ENCODE assay signal across 8 cellular contexts in genomic region chr9:12723409-12724028, GRCh38. TPM values are rescaled to one million over a fixed set of nuclear protein-coding genes. Genes with fewer than 3 reads are reported as not detected.
DNase-seq lines count a peak whose midpoint lies in the region; ATAC-seq and TF ChIP-seq lines count a peak whose summit lies in the region.

No MANE protein-coding gene starts in this region.

- POLR2A ChIA-PET in HEK293 (lab: Yijun Ruan, JAX), result no interaction called here

- no peaks in the 10 kb centered on the region for H3K36me3 ChIP-seq in ACC112 (ENCODE audit: insufficient read depth, low read length)
- H3K36me3 ChIP-seq in HEK293 (ENCODE audit: control insufficient read depth in 2 of 2, insufficient read depth in 1 of 2, low read length in 2 of 2), result no peaks in the 10 kb centered on the region
- H3K36me3 ChIP-seq in SU-DHL-6 (ENCODE audit: low read length), result no peaks in the 10 kb centered on the region
- no peaks in the 10 kb centered on the region for H3K36me3 ChIP-seq in kidney epithelial cell (ENCODE audit: control insufficient read depth, insufficient read depth, low read length)
- no peaks in the 10 kb centered on the region for H3K36me3 ChIP-seq in aorta (ENCODE audit: control insufficient read depth in 1 of 2, insufficient read depth in 2 of 2, low read length in 1 of 2)

- peaks cover 22% of the 10 kb centered on the region for H3K4me1 ChIP-seq in ACC112 (ENCODE audit: control insufficient read depth, insufficient read depth, low read length, unreplicated experiment)
- no peaks in the 10 kb centered on the region for H3K4me1 ChIP-seq in HEK293 (ENCODE audit: control insufficient read depth, insufficient read depth, low read length)
- no peaks in the 10 kb centered on the region for H3K4me1 ChIP-seq in aorta (ENCODE audit: control insufficient read depth in 1 of 2, insufficient read depth in 2 of 2, low read length in 2 of 2)

- no peak for DNase-seq in kidney epithelial cell (ENCODE audit: low read depth)
- DNase-seq in aorta, result no peak
- DNase-seq in stimulated activated naive CD4-positive, alpha-beta T cell treated with Interleukin-2 at 50 U/mL for 16 hours (lab: John Stamatoyannopoulos, UW), result no peak
- DNase-seq in KG1 (lab: John Stamatoyannopoulos, UW), result no peak

- H3K9me3 ChIP-seq in HEK293 (ENCODE audit: control insufficient read depth, insufficient read depth, low read depth, low read length) (no peaks in the 10 kb centered on the region), SU-DHL-6 (ENCODE audit: insufficient read depth, low read length) (no peaks in the 10 kb centered on the region), aorta (ENCODE audit: control insufficient read depth, low read length) (no peaks in the 10 kb centered on the region)

- H4K20me1 ChIP-seq in SU-DHL-6 (ENCODE audit: low read depth, low read length), result no peaks in the 10 kb centered on the region

- no peak overlapping the region for H3K27ac ChIP-seq in ACC112 (ENCODE audit: low read depth, low read length)
- H3K27ac ChIP-seq in HEK293 (ENCODE audit: extremely low read depth, low read depth, low read length), result no peak overlapping the region
- no peak overlapping the region for H3K27ac ChIP-seq in SU-DHL-6 (ENCODE audit: low read depth, low read length)
- H3K27ac ChIP-seq in aorta (ENCODE audit: low read depth in 1 of 2, low read length in 2 of 2), result no peak overlapping the region

- no peaks in the 10 kb centered on the region for H3F3A ChIP-seq in SU-DHL-6 (ENCODE audit: insufficient read depth)

- no peak for ATAC-seq in GM18498 (IDR thresholded peaks at IDR 0.05; ENCODE audit: unreplicated experiment)
- ATAC-seq in aorta (ENCODE audit: low FRiP score), result no peak

- intact Hi-C loops in aorta (cut with DNase I), result loop anchor here (5.0 to 10.0 kb wide), 3 partner anchors 49 to 364 kb away; no protein-coding TSS in a partner anchor

- no peak for TF ChIP-seq CTCF in HEK293 (tag by site-specific recombination; IDR thresholded peaks at IDR 0.05)
- TF ChIP-seq CTCF in SU-DHL-6 (IDR thresholded peaks at IDR 0.05; ENCODE audit: insufficient read depth, low read length, poor library complexity, severe bottlenecking), result peak; percentile 13
- peak; percentile 56 for TF ChIP-seq CTCF in kidney epithelial cell (IDR thresholded peaks at IDR 0.05; ENCODE audit: insufficient read depth, low read length, poor library complexity, severe bottlenecking)

- H3K79me2 ChIP-seq in ACC112 (ENCODE audit: control insufficient read depth, insufficient read depth, low read length, unreplicated experiment) (no peaks in the 10 kb centered on the region), SU-DHL-6 (ENCODE audit: insufficient read depth, low read length) (no peaks in the 10 kb centered on the region)

- peak overlapping the region; percentile 99 for H2AFZ ChIP-seq in ACC112 (ENCODE audit: low read length, unreplicated experiment)
- no peak overlapping the region for H2AFZ ChIP-seq in SU-DHL-6 (ENCODE audit: low read depth, low read length, severe bottlenecking)

- no peaks in the 10 kb centered on the region for H3K27me3 ChIP-seq in ACC112 (ENCODE audit: insufficient read depth, low read length)
- H3K27me3 ChIP-seq in SU-DHL-6 (ENCODE audit: low read length), result no peaks in the 10 kb centered on the region
- H3K27me3 ChIP-seq in kidney epithelial cell (ENCODE audit: control insufficient read depth, insufficient read depth, low read length), result no peaks in the 10 kb centered on the region
- H3K27me3 ChIP-seq in aorta (ENCODE audit: control insufficient read depth in 1 of 2, insufficient read depth in 2 of 2, low read length in 1 of 2), result no peaks in the 10 kb centered on the region

- WGBS in aorta, 2 donors, result 44 to 46% methylated on average over 5 of the region's 5 CpGs

- H3K9me2 ChIP-seq in SU-DHL-6 (replicated peaks; ENCODE audit: insufficient read depth, low read length), result no peaks in the 10 kb centered on the region

- H3K4me3 ChIP-seq in ACC112 (ENCODE audit: low read depth, low read length) (no peak overlapping the region), HEK293 (ENCODE audit: low read depth, low read length) (no peak overlapping the region), SU-DHL-6 (ENCODE audit: insufficient read depth, low read length, poor library complexity, severe bottlenecking) (no peak overlapping the region), kidney epithelial cell (ENCODE audit: low read depth, low read length) (no peak overlapping the region), aorta (ENCODE audit: low read length in 2 of 2) (no peak overlapping the region)

- CTCF ChIA-PET in HEK293 (lab: Yijun Ruan, JAX), result interaction anchor here (0.6 to 5.1 kb wide), 36 partner anchors 10 to 954 kb away, joined by 3 to 33 read pairs (median 4); partner anchors contain the start of gene LURAP1L

- H3K9ac ChIP-seq in SU-DHL-6 (ENCODE audit: low read length), result no peak overlapping the region

- H3K4me2 ChIP-seq in SU-DHL-6 (ENCODE audit: low read depth, low read length, poor library complexity, severe bottlenecking), result no peak overlapping the region

TF ChIP-seq in HEK293, 187 proteins besides CTCF, POLR2A, EP300 and RAD21:
- TF ChIP-seq ZNF654 (tag by site-specific recombination; IDR thresholded peaks at IDR 0.05; ENCODE audit: low read depth), result peak; percentile 55
- TF ChIP-seq ZNF266 (tag by site-specific recombination; IDR thresholded peaks at IDR 0.05; ENCODE audit: low read depth), result no peak
- no peak for TF ChIP-seq HIC1 (tag by site-specific recombination; IDR thresholded peaks at IDR 0.05)
- TF ChIP-seq ZNF398 (tag by site-specific recombination; IDR thresholded peaks at IDR 0.05), result no peak

RNA-seq across cellular contexts. Expression of gene TYRP1, which starts 30.3 kb away (rescaled TPM):
- total RNA-seq in kidney epithelial cell, result not detected in 2 replicates
- 1 to 10 TPM; 1.0 to 1.1 TPM for total RNA-seq in aorta
- 1 to 10 TPM in 1 of 2 donors, not detected in 1; 2.9 TPM for polyA plus RNA-seq in aorta

RNA-seq across cellular contexts. Expression of gene LURAP1L, which starts 51.3 kb away (rescaled TPM):
- 44.5 and 46.6 TPM in 2 replicates for total RNA-seq in kidney epithelial cell
- total RNA-seq in aorta, result 10 to 100 TPM; 18.6 to 25.1 TPM
- polyA plus RNA-seq in aorta, result 10 to 100 TPM; 13.5 to 26.4 TPM
